ENCODE assay signal across 19 cellular contexts in the genomic region with DNA sequence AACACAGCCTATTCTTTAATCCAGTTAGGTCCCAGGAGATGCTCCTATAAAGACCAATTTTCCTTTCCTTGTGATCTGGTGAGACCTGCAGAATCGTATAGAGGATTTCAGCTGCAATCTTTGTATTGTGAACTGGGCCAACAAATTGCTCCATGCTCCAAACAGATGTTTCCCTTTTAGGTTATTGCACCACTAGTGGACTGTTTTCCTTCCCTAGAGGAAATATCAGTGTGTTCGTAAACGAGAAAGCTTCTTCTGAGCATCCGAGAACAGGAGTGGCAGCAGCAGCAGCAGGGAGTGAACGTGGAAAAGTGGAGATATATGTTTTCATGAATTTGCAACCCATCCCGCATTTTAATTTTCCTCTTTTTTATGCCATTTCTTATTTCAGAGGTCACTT.
DNase-seq lines count a peak whose midpoint lies in the region; ATAC-seq and TF ChIP-seq lines count a peak whose summit lies in the region.
"Had no signal": no experiment of that assay in that cellular context is flagged by ENCODE, and none has a peak within 500 bp of the region (broad histone marks: within the 10 kb centered on the region; RNA-seq: fewer than 3 reads in every experiment).

No MANE protein-coding gene starts in this region.

- 51% methylated on average over 3 of the region's 6 CpGs for WGBS in mesenchymal stem cell

- H3K14ac ChIP-seq in mesenchymal stem cell (ENCODE audit: low read length in 2 of 2): no peak overlapping the region

- H3K36me3 ChIP-seq in mesenchymal stem cell (ENCODE audit: control insufficient read depth in 1 of 2, insufficient read depth in 2 of 2, low read depth in 1 of 2, low read length in 2 of 2): no peaks in the 10 kb centered on the region
- H3K36me3 ChIP-seq: lower lobe of right lung, transverse colon had no signal

- no peak for TF ChIP-seq CTCF in AG09309 (IDR thresholded peaks at IDR 0.05; ENCODE audit: control insufficient read depth, insufficient read depth, low read depth, low read length, missing control alignments)

- H3K27ac ChIP-seq in mesenchymal stem cell (ENCODE audit: low read length, poor library complexity, severe bottlenecking): no peak overlapping the region
- H3K27ac ChIP-seq: A549, lower lobe of right lung, transverse colon had no signal

- no peak overlapping the region for H2AFZ ChIP-seq in mesenchymal stem cell (ENCODE audit: low read depth, low read length)

- no peaks in the 10 kb centered on the region for H3K9me3 ChIP-seq in mesenchymal stem cell (ENCODE audit: control insufficient read depth, low read length)
- H3K9me3 ChIP-seq: A549, lower lobe of right lung, transverse colon had no signal

- no peaks in the 10 kb centered on the region for H3K27me3 ChIP-seq in mesenchymal stem cell (ENCODE audit: control insufficient read depth in 1 of 2, insufficient read depth in 1 of 2, low read length in 2 of 2)
- H3K27me3 ChIP-seq: transverse colon had no signal

- no peak overlapping the region for H3K4me2 ChIP-seq in mesenchymal stem cell (ENCODE audit: low read length, poor library complexity, severe bottlenecking)
- H3K4me2 ChIP-seq: A549 had no signal

- H3K9ac ChIP-seq in mesenchymal stem cell (ENCODE audit: low read length): peak overlapping the region; percentile 13

- H2BK5ac ChIP-seq in mesenchymal stem cell (ENCODE audit: low read depth, low read length, poor library complexity, severe bottlenecking): no peak overlapping the region

- no peaks in the 10 kb centered on the region for H3K79me1 ChIP-seq in mesenchymal stem cell (replicated peaks; ENCODE audit: low read length, poor library complexity, severe bottlenecking)

- no peak overlapping the region for H3K18ac ChIP-seq in mesenchymal stem cell (ENCODE audit: low read depth in 1 of 2, low read length in 2 of 2)

- H4K91ac ChIP-seq in mesenchymal stem cell (ENCODE audit: low read length): no peak overlapping the region

- H2BK15ac ChIP-seq in mesenchymal stem cell (ENCODE audit: low read depth, poor library complexity, severe bottlenecking): no peak overlapping the region

- no peak overlapping the region for H3K23ac ChIP-seq in mesenchymal stem cell (ENCODE audit: low read length in 2 of 2)

- H3K4me3 ChIP-seq in AG09309 (ENCODE audit: control insufficient read depth, low read depth, low read length) (no peak overlapping the region), mesenchymal stem cell (ENCODE audit: insufficient read depth in 1 of 2, low read depth in 1 of 2, low read length in 2 of 2) (no peak overlapping the region)
- H3K4me3 ChIP-seq: A549, lower lobe of right lung, transverse colon had no signal

- no peak overlapping the region for H2BK120ac ChIP-seq in mesenchymal stem cell (ENCODE audit: low read depth, low read length)

- DNase-seq in AG09309 (ENCODE audit: low read depth): peak; percentile 39
- DNase-seq in MV-4-11 (lab: John Stamatoyannopoulos, UW): peak; percentile 2
- peak; percentile 67 for DNase-seq in fibroblast of gingiva (ENCODE audit: low read depth)
- DNase-seq in mesenchymal stem cell: peak; percentile 49
- no peak for DNase-seq in NK-92 treated with Interleukin-12 subunit alpha and Interleukin-12 subunit beta, amount 100 ng/mL, for 24 hours (lab: John Stamatoyannopoulos, UW)
- DNase-seq in NCI-H69 (lab: John Stamatoyannopoulos, UW): no peak
- DNase-seq: activated naive CD8-positive, alpha-beta T cell treated with anti-CD3 and anti-CD28 coated beads, Interleukin-2, amount 50 U/mL, for 24 hours; effector memory CD8-positive, alpha-beta T cell; HFFc6; lower lobe of right lung; naive B cell; NCI-H187 treated with DMSO at 0.1 percent for 48 hours; NCI-H446 treated with DMSO at 0.1 percent for 48 hours; SHP77; transverse colon had no signal

- H3K4me1 ChIP-seq in mesenchymal stem cell (ENCODE audit: control insufficient read depth, insufficient read depth, low read depth, low read length): no peaks in the 10 kb centered on the region
- H3K4me1 ChIP-seq: A549, lower lobe of right lung, transverse colon had no signal

- ATAC-seq in activated CD4-positive, CD25-positive, alpha-beta regulatory T cell treated with anti-CD3 and anti-CD28 coated beads, Interleukin-2, amount 50 U/mL, for 24 hours: no peak
- ATAC-seq in esophagus mucosa: no peak
- ATAC-seq: A549; activated naive CD8-positive, alpha-beta T cell treated with anti-CD3 and anti-CD28 coated beads, Interleukin-2, amount 50 U/mL, for 24 hours; effector memory CD8-positive, alpha-beta T cell; lower lobe of right lung; stimulated activated memory B cell treated with anti-CD40 and anti-IgM and Interleukin-4, amounts not matched to agents 10 μg/mL and 1 μg/mL and 100 μg/mL, for 72 hours had no signal

- no peak overlapping the region for H4K8ac ChIP-seq in mesenchymal stem cell (ENCODE audit: low read length)

- no peak overlapping the region for H3K4ac ChIP-seq in mesenchymal stem cell (ENCODE audit: low read depth in 1 of 2, low read length in 2 of 2)

- no peak overlapping the region for H2AK5ac ChIP-seq in mesenchymal stem cell (ENCODE audit: low read length, severe bottlenecking)

- H2BK12ac ChIP-seq in mesenchymal stem cell (ENCODE audit: low read length in 2 of 2): no peak overlapping the region

Comparison
In these comparisons a context has a peak if more than half of its experiments do, and no peak if none do; other contexts are left out.
1. DNase-seq: peak in AG09309 (single experiment), MV-4-11 (single experiment), fibroblast of gingiva (single experiment) and mesenchymal stem cell (single experiment); none in NK-92 treated with Interleukin-12 subunit alpha and Interleukin-12 subunit beta, amount 100 ng/mL, for 24 hours (single experiment) and NCI-H69 (single experiment).